19 cellular contexts compared by ENCODE assay signal in genomic region chr2:229252996-229253395, GRCh38.
"Had no signal": no experiment of that assay in that cellular context is flagged by ENCODE, and none has a peak within 500 bp of the region (broad histone marks: within the 10 kb centered on the region; RNA-seq: fewer than 3 reads in every experiment).

No MANE protein-coding gene starts in this region.

- H3K27me3 ChIP-seq: esophagus muscularis mucosa, pancreas, right lobe of liver, spleen, testis had no signal

- ATAC-seq: effector memory CD8-positive, alpha-beta T cell; left colon; lower lobe of right lung; pancreas; stimulated activated naive B cell treated with anti-CD40 and anti-IgM and Interleukin-4, amounts not matched to agents 10 μg/mL and 1 μg/mL and 100 μg/mL, for 72 hours; stimulated activated naive CD8-positive, alpha-beta T cell treated with anti-CD3 and anti-CD28 coated beads, Interleukin-15, amount 100 ng/mL, for 72 hours had no signal

- H3K36me3 ChIP-seq: esophagus muscularis mucosa, pancreas, spleen had no signal

- H3K4me3 ChIP-seq: esophagus muscularis mucosa, lower lobe of right lung, pancreas, right lobe of liver, spleen, testis had no signal

- H3K4me1 ChIP-seq: lower lobe of right lung, pancreas, spleen had no signal

- H3K9me3 ChIP-seq: esophagus muscularis mucosa, lower lobe of right lung, pancreas, right lobe of liver, spleen, testis had no signal

- DNase-seq: caudate nucleus; cortex of kidney; effector memory CD8-positive, alpha-beta T cell; foreskin fibroblast; hippocampal formation; left colon; lower lobe of right lung; naive B cell; occipital lobe; pancreas; right lobe of liver; spleen; stimulated activated CD4-positive, alpha-beta T cell treated with anti-CD3 and anti-CD28 coated beads, Interleukin-2, amount 100 ng/mL, for 24 hours; stimulated activated CD4-positive, alpha-beta T cell treated with anti-CD3 and anti-CD28 coated beads, Interleukin-4, amount 100 ng/mL, for 4 hours; stimulated activated naive B cell treated with anti-CD40 and anti-IgM and Interleukin-4, amounts not matched to agents 10 μg/mL and 1 μg/mL and 100 μg/mL, for 72 hours; stimulated activated naive CD8-positive, alpha-beta T cell treated with anti-CD3 and anti-CD28 coated beads, Interleukin-15, amount 100 ng/mL, for 72 hours; testis had no signal

- H3K27ac ChIP-seq: epithelial cell of prostate, lower lobe of right lung, pancreas, right lobe of liver, spleen, testis had no signal
